ENCODE assay signal across 22 cellular contexts in genomic region chr1:31751822-31752241, GRCh38. TPM values are rescaled to one million over a fixed set of nuclear protein-coding genes. Genes with fewer than 3 reads are reported as not detected.
DNase-seq lines count a peak whose midpoint lies in the region; ATAC-seq and TF ChIP-seq lines count a peak whose summit lies in the region.
"Had no signal": no experiment of that assay in that cellular context is flagged by ENCODE, and none has a peak within 500 bp of the region (broad histone marks: within the 10 kb centered on the region; RNA-seq: fewer than 3 reads in every experiment).

No MANE protein-coding gene starts in this region.

- TF ChIP-seq POLR2A in testis (IDR thresholded peaks at IDR 0.05) (no peak), body of pancreas (IDR thresholded peaks at IDR 0.05) (no peak)

- WGBS in testis, 2 donors = 55 to 89% methylated on average over 3 to 5 of the region's 5 CpGs
- WGBS in body of pancreas, 2 donors = 66 to 77% methylated on average over 5 of the region's 5 CpGs

- H3K27me3 Mint-ChIP-seq in activated naive CD8-positive, alpha-beta T cell treated with anti-CD3 and anti-CD28 coated beads, Interleukin-2, amount 50 U/mL, for 24 hours = no peaks in the 10 kb centered on the region

- peak; percentile 64 for ATAC-seq in Right ventricle myocardium inferior
- ATAC-seq in activated naive CD8-positive, alpha-beta T cell treated with anti-CD3 and anti-CD28 coated beads, Interleukin-2, amount 50 U/mL, for 24 hours = no peak
- ATAC-seq in body of pancreas = no peak
- ATAC-seq: activated naive CD4-positive, alpha-beta T cell treated with anti-CD3 and anti-CD28 coated beads, Interleukin-2, amount 50 U/mL, for 72 hours; gastrocnemius medialis; right lobe of liver had no signal

- DNase-seq in Right ventricle myocardium inferior (ENCODE audit: missing footprints) = no peak
- no peak for DNase-seq in cardiac septum (ENCODE audit: low spot score)
- no peak for DNase-seq in activated naive CD8-positive, alpha-beta T cell treated with anti-CD3 and anti-CD28 coated beads, Interleukin-2, amount 50 U/mL, for 24 hours
- DNase-seq in right atrium auricular region (ENCODE audit: low spot score) = no peak
- peak; percentile 76 for DNase-seq in testis
- no peak for DNase-seq in stimulated activated CD4-positive, alpha-beta T cell treated with anti-CD3 and anti-CD28 coated beads, Interleukin-1b, Interleukin-23, amount 100 ng/mL, for 48 hours
- no peak for DNase-seq in body of pancreas
- DNase-seq in SKM-1 (lab: John Stamatoyannopoulos, UW; ENCODE audit: unreplicated experiment) = no peak
- DNase-seq: activated CD4-positive, alpha-beta T cell treated with anti-CD3 and anti-CD28 coated beads for 1 hour; BE2C; esophagus squamous epithelium; gastrocnemius medialis; HCEC 1CT; kidney glomerular epithelial cell; NCI-H1436 treated with DMSO at 0.1 percent for 48 hours; NCI-H526; ovary; right lobe of liver; substantia nigra; SW 1271 had no signal

- intact Hi-C loops in Right ventricle myocardium inferior (cut with DNase I) = loop anchor here (2.0 kb wide), 1 partner anchor 37 kb away; no protein-coding TSS in a partner anchor
- intact Hi-C loops in cardiac septum (cut with DNase I) = no loop called here
- intact Hi-C loops in testis (cut with DNase I; ENCODE audit: low total_unique reads) = no loop called here
- intact Hi-C loops in body of pancreas (cut with DNase I) = no loop called here

- peak overlapping the region; percentile 8 to 55 for H3K27ac ChIP-seq in right atrium auricular region
- peak overlapping the region in 1 of 2 donors; percentile 29 for H3K27ac ChIP-seq in testis
- H3K27ac ChIP-seq in body of pancreas = no peak overlapping the region
- H3K27ac ChIP-seq: esophagus squamous epithelium, gastrocnemius medialis, ovary, right lobe of liver had no signal

- H3K27me3 ChIP-seq in right atrium auricular region (no peaks in the 10 kb centered on the region), testis (no peaks in the 10 kb centered on the region), body of pancreas (no peaks in the 10 kb centered on the region)
- H3K27me3 ChIP-seq: BE2C, gastrocnemius medialis, ovary, right lobe of liver had no signal

- no peaks in the 10 kb centered on the region for H3K36me3 Mint-ChIP-seq in activated naive CD8-positive, alpha-beta T cell treated with anti-CD3 and anti-CD28 coated beads, Interleukin-2, amount 50 U/mL, for 24 hours (ENCODE audit: low read depth)
- H3K36me3 Mint-ChIP-seq: activated naive CD4-positive, alpha-beta T cell treated with anti-CD3 and anti-CD28 coated beads, Interleukin-2, amount 50 U/mL, for 72 hours; memory B cell had no signal

- H3K4me1 Mint-ChIP-seq in activated naive CD8-positive, alpha-beta T cell treated with anti-CD3 and anti-CD28 coated beads, Interleukin-2, amount 50 U/mL, for 24 hours = peaks cover 31% of the 10 kb centered on the region

- H3K9me3 Mint-ChIP-seq in activated naive CD8-positive, alpha-beta T cell treated with anti-CD3 and anti-CD28 coated beads, Interleukin-2, amount 50 U/mL, for 24 hours = no peaks in the 10 kb centered on the region
- H3K9me3 Mint-ChIP-seq: activated naive CD4-positive, alpha-beta T cell treated with anti-CD3 and anti-CD28 coated beads, Interleukin-2, amount 50 U/mL, for 72 hours; memory B cell had no signal

- no peak for TF ChIP-seq CTCF in right atrium auricular region (IDR thresholded peaks at IDR 0.05)
- no peak for TF ChIP-seq CTCF in testis (IDR thresholded peaks at IDR 0.05)
- TF ChIP-seq CTCF in body of pancreas (IDR thresholded peaks at IDR 0.05) = no peak

- peak overlapping the region; percentile 51 for H3K27ac Mint-ChIP-seq in activated naive CD8-positive, alpha-beta T cell treated with anti-CD3 and anti-CD28 coated beads, Interleukin-2, amount 50 U/mL, for 24 hours
- H3K27ac Mint-ChIP-seq: activated naive CD4-positive, alpha-beta T cell treated with anti-CD3 and anti-CD28 coated beads, Interleukin-2, amount 50 U/mL, for 72 hours had no signal

- H3K9me3 ChIP-seq in right atrium auricular region (no peaks in the 10 kb centered on the region), testis (no peaks in the 10 kb centered on the region), body of pancreas (no peaks in the 10 kb centered on the region)
- H3K9me3 ChIP-seq: BE2C, esophagus squamous epithelium, gastrocnemius medialis, ovary, right lobe of liver had no signal

- H3K4me3 ChIP-seq in right atrium auricular region = no peak overlapping the region
- no peak overlapping the region for H3K4me3 ChIP-seq in testis
- no peak overlapping the region for H3K4me3 ChIP-seq in body of pancreas
- H3K4me3 ChIP-seq: esophagus squamous epithelium, gastrocnemius medialis, ovary, right lobe of liver had no signal

- H3K4me1 ChIP-seq in right atrium auricular region (peaks cover 0 to 77% of the 10 kb centered on the region in 2 donors), testis (peaks cover 49% of the 10 kb centered on the region), body of pancreas (peaks cover 11% of the 10 kb centered on the region)

- no peak overlapping the region for H3K4me3 Mint-ChIP-seq in activated naive CD8-positive, alpha-beta T cell treated with anti-CD3 and anti-CD28 coated beads, Interleukin-2, amount 50 U/mL, for 24 hours
- H3K4me3 Mint-ChIP-seq: memory B cell had no signal

- no peaks in the 10 kb centered on the region for H3K36me3 ChIP-seq in right atrium auricular region
- H3K36me3 ChIP-seq in testis (ENCODE audit: low read depth, missing control alignments) = no peaks in the 10 kb centered on the region
- no peaks in the 10 kb centered on the region for H3K36me3 ChIP-seq in body of pancreas (replicated peaks in 1 of 2; ENCODE audit: insufficient read depth in 1 of 2, low read depth in 2 of 2)
- H3K36me3 ChIP-seq: BE2C, esophagus squamous epithelium, gastrocnemius medialis, ovary, right lobe of liver had no signal

RNA-seq across cellular contexts. Expression of gene ADGRB2, which starts 12.3 kb away (rescaled TPM):
- total RNA-seq in Right ventricle myocardium inferior (16.1 TPM), cardiac septum (7.7 TPM), right atrium auricular region (10 to 100 TPM; 14.4 to 19.1 TPM), testis (10 to 100 TPM; 15.7 to 18.0 TPM), body of pancreas (1 to 10 TPM in 1 of 2 donors, under 1 TPM in 1; 0.26 to 3.0 TPM)
- 11.8 TPM for polyA plus RNA-seq in testis (ENCODE audit: insufficient read depth, low read depth, low replicate concordance)

RNA-seq across cellular contexts. Expression of gene COL16A1, which starts 48.0 kb away (rescaled TPM):
- 12.7 TPM for total RNA-seq in Right ventricle myocardium inferior
- 45.9 TPM for total RNA-seq in cardiac septum
- 10 to 100 TPM; 31.2 to 34.4 TPM for total RNA-seq in right atrium auricular region
- total RNA-seq in testis = 100 to 1,000 TPM; 101 to 120 TPM
- polyA plus RNA-seq in testis (ENCODE audit: insufficient read depth, low read depth, low replicate concordance) = 96.4 TPM
- total RNA-seq in body of pancreas = 10 to 100 TPM; 10.1 to 15.8 TPM

Comparison
In these comparisons a context has a peak if more than half of its experiments do, and no peak if none do; other contexts are left out.
1. H3K27ac ChIP-seq: peak in right atrium auricular region (2 of 2); none in body of pancreas (0 of 4).